16 cellular contexts compared by ENCODE assay signal in genomic region chr6:31350973-31351733, GRCh38. TPM values are rescaled to one million over a fixed set of nuclear protein-coding genes. Genes with fewer than 3 reads are reported as not detected.
A peak's percentile ranks its signal among the peaks of the same experiment; 100 is the strongest.
DNase-seq lines count a peak whose midpoint lies in the region; ATAC-seq and TF ChIP-seq lines count a peak whose summit lies in the region.
"Had no signal": no experiment of that assay in that cellular context is flagged by ENCODE, and none has a peak within 500 bp of the region (broad histone marks: within the 10 kb centered on the region; RNA-seq: fewer than 3 reads in every experiment).

No MANE protein-coding gene starts in this region.

- no peaks in the 10 kb centered on the region for H3K27me3 ChIP-seq in effector memory CD4-positive, alpha-beta T cell (replicated peaks; ENCODE audit: control insufficient read depth, insufficient read depth, low read length, poor library complexity, severe bottlenecking)
- H3K27me3 ChIP-seq: right lobe of liver, suprapubic skin had no signal

- no peaks in the 10 kb centered on the region for H3K9me3 Mint-ChIP-seq in WTC11

- H3K4me1 Mint-ChIP-seq in WTC11, result peaks cover 14% of the 10 kb centered on the region

- TF ChIP-seq CTCF in WTC11 (IDR thresholded peaks at IDR 0.05), result no peak

- H3K27ac ChIP-seq in effector memory CD4-positive, alpha-beta T cell (ENCODE audit: insufficient read depth, low read length, poor library complexity, severe bottlenecking), result no peak overlapping the region
- H3K27ac ChIP-seq: right lobe of liver, suprapubic skin had no signal

- ATAC-seq in WTC11, result no peak
- ATAC-seq in SK-N-SH treated with all-trans-retinoic acid at 6 μM for 48 hours, result no peak

- no peaks in the 10 kb centered on the region for H3K9me3 ChIP-seq in effector memory CD4-positive, alpha-beta T cell (ENCODE audit: control insufficient read depth, low read length)
- H3K9me3 ChIP-seq: right lobe of liver, SK-N-SH, suprapubic skin had no signal

- H3K36me3 Mint-ChIP-seq in WTC11, result peaks cover 17% of the 10 kb centered on the region

- peaks cover 35% of the 10 kb centered on the region for H3K4me1 ChIP-seq in effector memory CD4-positive, alpha-beta T cell (ENCODE audit: control insufficient read depth, insufficient read depth, low read length, poor library complexity, severe bottlenecking)
- H3K4me1 ChIP-seq: right lobe of liver had no signal

- peaks cover 51% of the 10 kb centered on the region for H3K27me3 Mint-ChIP-seq in WTC11 (ENCODE audit: low read depth)

- H3K36me3 ChIP-seq in effector memory CD4-positive, alpha-beta T cell (ENCODE audit: control insufficient read depth, insufficient read depth, low read length), result peaks cover 29% of the 10 kb centered on the region

- CTCF ChIA-PET in WTC11 (lab: Charles Lee), result no interaction called here

- H3K27ac Mint-ChIP-seq in WTC11, result no peak overlapping the region

- no peak overlapping the region for H3K4me3 Mint-ChIP-seq in WTC11

- DNase-seq in stimulated activated CD4-positive, alpha-beta T cell treated with anti-CD3 and anti-CD28 coated beads, Interleukin-15, amount 100 ng/mL, for 24 hours, result peak; percentile 16
- no peak for DNase-seq in stimulated activated CD4-positive, alpha-beta T cell treated with anti-CD3 and anti-CD28 coated beads, Interleukin-2, amount 100 ng/mL, for 24 hours
- DNase-seq in T-helper 22 cell (ENCODE audit: low read depth) (peak; percentile 38), NCI-H2029 (lab: John Stamatoyannopoulos, UW) (no peak), WTC11 (ENCODE audit: low spot score) (no peak)
- DNase-seq in effector memory CD4-positive, alpha-beta T cell, result peak; percentile 25 to 36 (median 36)
- DNase-seq: amygdala, Calu3, caudate nucleus, hippocampal formation, NCI-H774, occipital lobe, right lobe of liver, SK-N-SH had no signal

- POLR2A ChIA-PET in WTC11 (lab: Charles Lee), result no interaction called here

- H3K4me3 ChIP-seq in effector memory CD4-positive, alpha-beta T cell (ENCODE audit: insufficient read depth, low read depth, low read length, poor library complexity, severe bottlenecking), result no peak overlapping the region
- H3K4me3 ChIP-seq: right lobe of liver, suprapubic skin had no signal

TF ChIP-seq in WTC11, 78 proteins besides CTCF, POLR2A, EP300 and RAD21:
- TF ChIP-seq, protein P1, sequence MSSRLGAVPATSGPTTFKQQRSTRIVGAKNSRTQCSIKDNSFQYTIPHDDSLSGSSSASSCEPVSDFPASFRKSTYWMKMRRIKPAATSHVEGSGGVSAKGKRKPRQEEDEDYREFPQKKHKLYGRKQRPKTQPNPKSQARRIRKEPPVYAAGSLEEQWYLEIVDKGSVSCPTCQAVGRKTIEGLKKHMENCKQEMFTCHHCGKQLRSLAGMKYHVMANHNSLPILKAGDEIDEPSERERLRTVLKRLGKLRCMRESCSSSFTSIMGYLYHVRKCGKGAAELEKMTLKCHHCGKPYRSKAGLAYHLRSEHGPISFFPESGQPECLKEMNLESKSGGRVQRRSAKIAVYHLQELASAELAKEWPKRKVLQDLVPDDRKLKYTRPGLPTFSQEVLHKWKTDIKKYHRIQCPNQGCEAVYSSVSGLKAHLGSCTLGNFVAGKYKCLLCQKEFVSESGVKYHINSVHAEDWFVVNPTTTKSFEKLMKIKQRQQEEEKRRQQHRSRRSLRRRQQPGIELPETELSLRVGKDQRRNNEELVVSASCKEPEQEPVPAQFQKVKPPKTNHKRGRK (CRISPR knock-in tag; IDR thresholded peaks at IDR 0.05; ENCODE audit: borderline replicate concordance), result no peak
- TF ChIP-seq TEAD4 (CRISPR knock-in tag; IDR thresholded peaks at IDR 0.05) (no peak), SOX15 (CRISPR knock-in tag; IDR thresholded peaks at IDR 0.05) (no peak), PREB (CRISPR knock-in tag; IDR thresholded peaks at IDR 0.05; ENCODE audit: borderline replicate concordance) (no peak), ZBTB21 (CRISPR knock-in tag; IDR thresholded peaks at IDR 0.05; ENCODE audit: borderline replicate concordance) (no peak)
- TF ChIP-seq, protein P2, sequence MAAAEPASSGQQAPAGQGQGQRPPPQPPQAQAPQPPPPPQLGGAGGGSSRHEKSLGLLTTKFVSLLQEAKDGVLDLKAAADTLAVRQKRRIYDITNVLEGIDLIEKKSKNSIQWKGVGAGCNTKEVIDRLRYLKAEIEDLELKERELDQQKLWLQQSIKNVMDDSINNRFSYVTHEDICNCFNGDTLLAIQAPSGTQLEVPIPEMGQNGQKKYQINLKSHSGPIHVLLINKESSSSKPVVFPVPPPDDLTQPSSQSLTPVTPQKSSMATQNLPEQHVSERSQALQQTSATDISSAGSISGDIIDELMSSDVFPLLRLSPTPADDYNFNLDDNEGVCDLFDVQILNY (CRISPR knock-in tag; IDR thresholded peaks at IDR 0.05), result no peak
- TF ChIP-seq, protein P3, sequence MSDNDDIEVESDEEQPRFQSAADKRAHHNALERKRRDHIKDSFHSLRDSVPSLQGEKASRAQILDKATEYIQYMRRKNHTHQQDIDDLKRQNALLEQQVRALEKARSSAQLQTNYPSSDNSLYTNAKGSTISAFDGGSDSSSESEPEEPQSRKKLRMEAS (CRISPR knock-in tag; IDR thresholded peaks at IDR 0.05), result no peak
TF ChIP-seq in WTC11: peak in this region for 0.

TF ChIP-seq in SK-N-SH treated with all-trans-retinoic acid at 6 μM for 48 hours, 23 proteins besides CTCF, POLR2A, EP300 and RAD21:
- TF ChIP-seq ZNF565 (CRISPR knock-in tag; conservative IDR thresholded peaks at IDR 0.05; ENCODE audit: low read depth) (no peak), GLIS3 (CRISPR knock-in tag; IDR thresholded peaks at IDR 0.05) (no peak), SNAI2 (CRISPR knock-in tag; IDR thresholded peaks at IDR 0.05) (no peak), OSR1 (CRISPR knock-in tag; IDR thresholded peaks at IDR 0.05) (no peak), ZC3H10 (CRISPR knock-in tag; IDR thresholded peaks at IDR 0.05) (no peak), ESRRG (CRISPR knock-in tag; IDR thresholded peaks at IDR 0.05) (no peak), ZFP30 (CRISPR knock-in tag; IDR thresholded peaks at IDR 0.05) (no peak), BACH2 (CRISPR knock-in tag; IDR thresholded peaks at IDR 0.05; ENCODE audit: borderline replicate concordance) (no peak), RARB (CRISPR knock-in tag; IDR thresholded peaks at IDR 0.05) (no peak), TSHZ2 (CRISPR knock-in tag; IDR thresholded peaks at IDR 0.05) (no peak), CSDC2 (CRISPR knock-in tag; IDR thresholded peaks at IDR 0.05) (no peak), TOX (CRISPR knock-in tag; IDR thresholded peaks at IDR 0.05; ENCODE audit: borderline replicate concordance) (no peak)
- TF ChIP-seq, protein P4, sequence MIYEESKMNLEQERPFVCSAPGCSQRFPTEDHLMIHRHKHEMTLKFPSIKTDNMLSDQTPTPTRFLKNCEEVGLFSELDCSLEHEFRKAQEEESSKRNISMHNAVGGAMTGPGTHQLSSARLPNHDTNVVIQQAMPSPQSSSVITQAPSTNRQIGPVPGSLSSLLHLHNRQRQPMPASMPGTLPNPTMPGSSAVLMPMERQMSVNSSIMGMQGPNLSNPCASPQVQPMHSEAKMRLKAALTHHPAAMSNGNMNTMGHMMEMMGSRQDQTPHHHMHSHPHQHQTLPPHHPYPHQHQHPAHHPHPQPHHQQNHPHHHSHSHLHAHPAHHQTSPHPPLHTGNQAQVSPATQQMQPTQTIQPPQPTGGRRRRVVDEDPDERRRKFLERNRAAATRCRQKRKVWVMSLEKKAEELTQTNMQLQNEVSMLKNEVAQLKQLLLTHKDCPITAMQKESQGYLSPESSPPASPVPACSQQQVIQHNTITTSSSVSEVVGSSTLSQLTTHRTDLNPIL (CRISPR knock-in tag; IDR thresholded peaks at IDR 0.05; ENCODE audit: low read depth), result no peak
- TF ChIP-seq, protein P5, sequence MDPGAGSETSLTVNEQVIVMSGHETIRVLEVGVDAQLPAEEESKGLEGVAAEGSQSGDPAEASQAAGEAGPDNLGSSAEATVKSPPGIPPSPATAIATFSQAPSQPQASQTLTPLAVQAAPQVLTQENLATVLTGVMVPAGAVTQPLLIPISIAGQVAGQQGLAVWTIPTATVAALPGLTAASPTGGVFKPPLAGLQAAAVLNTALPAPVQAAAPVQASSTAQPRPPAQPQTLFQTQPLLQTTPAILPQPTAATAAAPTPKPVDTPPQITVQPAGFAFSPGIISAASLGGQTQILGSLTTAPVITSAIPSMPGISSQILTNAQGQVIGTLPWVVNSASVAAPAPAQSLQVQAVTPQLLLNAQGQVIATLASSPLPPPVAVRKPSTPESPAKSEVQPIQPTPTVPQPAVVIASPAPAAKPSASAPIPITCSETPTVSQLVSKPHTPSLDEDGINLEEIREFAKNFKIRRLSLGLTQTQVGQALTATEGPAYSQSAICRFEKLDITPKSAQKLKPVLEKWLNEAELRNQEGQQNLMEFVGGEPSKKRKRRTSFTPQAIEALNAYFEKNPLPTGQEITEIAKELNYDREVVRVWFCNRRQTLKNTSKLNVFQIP (CRISPR knock-in tag; IDR thresholded peaks at IDR 0.05; ENCODE audit: borderline replicate concordance, low read depth), result no peak

RNA-seq across cellular contexts. Expression of gene HLA-B, which starts 5.8 kb away (rescaled TPM):
- 124 to 149 TPM (median 141 TPM) in 3 replicates for total RNA-seq in WTC11 (2021)

RNA-seq across cellular contexts. Expression of gene MICA, which starts 52.2 kb away (rescaled TPM):
- total RNA-seq in WTC11 (2021), result 11.4 to 12.9 TPM (median 11.7 TPM) in 3 replicates

Comparison
In these comparisons a context has a peak if more than half of its experiments do, and no peak if none do; other contexts are left out.
1. DNase-seq: peak in stimulated activated CD4-positive, alpha-beta T cell treated with anti-CD3 and anti-CD28 coated beads, Interleukin-15, amount 100 ng/mL, for 24 hours (single experiment), T-helper 22 cell (single experiment) and effector memory CD4-positive, alpha-beta T cell (3 of 3); none in stimulated activated CD4-positive, alpha-beta T cell treated with anti-CD3 and anti-CD28 coated beads, Interleukin-2, amount 100 ng/mL, for 24 hours (0 of 2), NCI-H2029 (single experiment) and WTC11 (single experiment).